ENCODE assay signal across 21 cellular contexts in the genomic region with DNA sequence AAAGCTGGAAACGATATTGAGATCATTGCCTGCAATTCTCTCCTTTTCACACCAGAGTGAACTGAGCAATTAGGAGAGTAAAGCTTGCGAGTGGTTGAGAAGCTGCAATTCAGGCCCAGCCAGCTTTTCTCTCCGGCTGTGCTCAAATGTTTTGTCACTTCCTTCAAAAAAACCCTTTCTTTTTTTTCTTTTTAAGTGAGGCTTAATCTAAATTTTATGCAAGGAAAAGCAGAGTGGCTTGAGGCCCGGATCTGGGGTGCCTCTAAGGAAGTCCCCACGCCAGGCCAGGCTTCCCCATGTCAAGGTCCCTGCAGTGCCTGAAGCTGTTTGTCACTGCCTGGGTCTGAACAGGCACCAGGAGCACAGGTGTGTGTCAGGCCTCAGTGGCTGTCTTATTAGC.
A peak's percentile ranks its signal among the peaks of the same experiment; 100 is the strongest.
DNase-seq lines count a peak whose midpoint lies in the region; ATAC-seq and TF ChIP-seq lines count a peak whose summit lies in the region.
"Had no signal": no experiment of that assay in that cellular context is flagged by ENCODE, and none has a peak within 500 bp of the region (broad histone marks: within the 10 kb centered on the region; RNA-seq: fewer than 3 reads in every experiment).

No MANE protein-coding gene starts in this region.

- H3T11ph ChIP-seq in H9 (ENCODE audit: low read length) = no peak overlapping the region

- H3K4ac ChIP-seq in H9 (ENCODE audit: low read depth, low read length) = no peak overlapping the region

- no peak for DNase-seq in natural killer cell treated with Interleukin-12 subunit alpha and Interleukin-12 subunit beta and Interleukin-15 and Interleukin-18, amount 100 ng/mL, for 72 hours (ENCODE audit: low spot score)
- no peak for DNase-seq in natural killer cell
- no peak for DNase-seq in H9
- DNase-seq in left kidney (ENCODE audit: low read depth, low spot score) = peak; percentile 36
- no peak for DNase-seq in type B pancreatic cell (ENCODE audit: extremely low spot score, unreplicated experiment)
- no peak for DNase-seq in cerebellum (ENCODE audit: low spot score)
- DNase-seq in medulla oblongata (ENCODE audit: extremely low spot score) = no peak
- DNase-seq: AML-193; BE2C; Caco-2; CD4-positive, CD25-positive, alpha-beta regulatory T cell; CD8-positive, alpha-beta T cell; DMS153; DND-41; GF-D8; HFFc6 had no signal

- no peak overlapping the region for H4K8ac ChIP-seq in H9 (replicated peaks; ENCODE audit: insufficient read length, low read depth, low read length)

- no peak overlapping the region for H2AK5ac ChIP-seq in H9 (ENCODE audit: insufficient read length, low read length)

- H3K79me1 ChIP-seq in H9 (ENCODE audit: insufficient read depth, low read depth, low read length, poor library complexity, severe bottlenecking) = no peaks in the 10 kb centered on the region

- H3K14ac ChIP-seq in H9 (ENCODE audit: insufficient read depth, low read length) = peak overlapping the region; percentile 55; the same call in 1 of the 2 replicates

- no peak overlapping the region for H2BK120ac ChIP-seq in H9 (ENCODE audit: low read depth, low read length, poor library complexity, severe bottlenecking)

- no peak overlapping the region for H3K9ac ChIP-seq in H9 (ENCODE audit: extremely low read depth, insufficient read length, low read length)

- no peak overlapping the region for H4K91ac ChIP-seq in H9 (ENCODE audit: insufficient read length, low read depth, low read length)

- no peak overlapping the region for H3K18ac ChIP-seq in H9 (ENCODE audit: insufficient read length, low read depth, low read length)

- no peaks in the 10 kb centered on the region for H3K36me3 Mint-ChIP-seq in natural killer cell treated with Interleukin-12 subunit alpha and Interleukin-12 subunit beta and Interleukin-15 and Interleukin-18, amount 100 ng/mL, for 72 hours
- H3K36me3 Mint-ChIP-seq in natural killer cell (no peaks in the 10 kb centered on the region), H9 (ENCODE audit: insufficient read depth in 1 of 3, low read depth in 3 of 3) (peaks cover 0 to 2% (median 0%) of the 10 kb centered on the region in 3 experiments; a peak in 2 of 7 replicates), type B pancreatic cell (no peaks in the 10 kb centered on the region)
- H3K36me3 Mint-ChIP-seq: CD4-positive, CD25-positive, alpha-beta regulatory T cell; CD8-positive, alpha-beta T cell had no signal

- H3K27me3 Mint-ChIP-seq in natural killer cell treated with Interleukin-12 subunit alpha and Interleukin-12 subunit beta and Interleukin-15 and Interleukin-18, amount 100 ng/mL, for 72 hours = no peaks in the 10 kb centered on the region
- H3K27me3 Mint-ChIP-seq in natural killer cell (ENCODE audit: low read depth in 2 of 2) (peaks cover 0 to 3% of the 10 kb centered on the region in 2 donors), H9 (ENCODE audit: low read depth) (peaks cover 9% of the 10 kb centered on the region), type B pancreatic cell (peaks cover 51% of the 10 kb centered on the region)
- H3K27me3 Mint-ChIP-seq: CD4-positive, CD25-positive, alpha-beta regulatory T cell had no signal

- no peaks in the 10 kb centered on the region for H4K20me1 ChIP-seq in H9 (ENCODE audit: control insufficient read depth, insufficient read depth, insufficient read length)

- no peak overlapping the region for H3K27ac ChIP-seq in H9 (ENCODE audit: insufficient read length, low read depth, low read length)
- H3K27ac ChIP-seq: 22Rv1, C4-2B had no signal

- no peak for TF ChIP-seq CTCF in natural killer cell (IDR thresholded peaks at IDR 0.05)
- TF ChIP-seq CTCF in H9 (conservative IDR thresholded peaks at IDR 0.05) = no peak
- no peak for TF ChIP-seq CTCF in type B pancreatic cell (conservative IDR thresholded peaks at IDR 0.05)

- H3K56ac ChIP-seq in H9 (ENCODE audit: insufficient read length, low read depth, low read length) = no peak overlapping the region

- no peaks in the 10 kb centered on the region for H3K4me1 Mint-ChIP-seq in natural killer cell treated with Interleukin-12 subunit alpha and Interleukin-12 subunit beta and Interleukin-15 and Interleukin-18, amount 100 ng/mL, for 72 hours (ENCODE audit: low read depth in 2 of 2)
- H3K4me1 Mint-ChIP-seq in natural killer cell (no peaks in the 10 kb centered on the region), H9 (no peaks in the 10 kb centered on the region), type B pancreatic cell (ENCODE audit: unreplicated experiment) (no peaks in the 10 kb centered on the region)
- H3K4me1 Mint-ChIP-seq: CD4-positive, CD25-positive, alpha-beta regulatory T cell; GM23338 had no signal

- H3K23me2 ChIP-seq in H9 (ENCODE audit: insufficient read length, low read depth, low read length, poor library complexity, severe bottlenecking) = no peaks in the 10 kb centered on the region

- no peak overlapping the region for H2AFZ ChIP-seq in H9 (ENCODE audit: low read length)
- H2AFZ ChIP-seq: GM23338 had no signal

- no peak overlapping the region for H3K23ac ChIP-seq in H9 (ENCODE audit: insufficient read length, low read depth, low read length)

- intact Hi-C loops in natural killer cell (cut with micrococcal nuclease) = no loop called here

- no peaks in the 10 kb centered on the region for H3K79me2 ChIP-seq in H9 (ENCODE audit: insufficient read depth, low read length)

- no peak overlapping the region for H3K4me2 ChIP-seq in H9 (ENCODE audit: insufficient read depth, insufficient read length, low read length)
- H3K4me2 ChIP-seq: GM23338 had no signal

- H2BK12ac ChIP-seq in H9 (ENCODE audit: insufficient read length, low read depth, low read length) = no peak overlapping the region

- H3K9me3 ChIP-seq in H9 (ENCODE audit: control insufficient read depth, low read depth, low read length) = no peaks in the 10 kb centered on the region
- H3K9me3 ChIP-seq: BE2C, Caco-2, HAP-1 had no signal

- no peak overlapping the region for H3K4me3 Mint-ChIP-seq in natural killer cell treated with Interleukin-12 subunit alpha and Interleukin-12 subunit beta and Interleukin-15 and Interleukin-18, amount 100 ng/mL, for 72 hours
- no peak overlapping the region for H3K4me3 Mint-ChIP-seq in natural killer cell
- no peak overlapping the region for H3K4me3 Mint-ChIP-seq in H9
- no peak overlapping the region for H3K4me3 Mint-ChIP-seq in type B pancreatic cell
- H3K4me3 Mint-ChIP-seq: CD4-positive, CD25-positive, alpha-beta regulatory T cell; CD8-positive, alpha-beta T cell; GM23338; HFFc6 had no signal

- ATAC-seq in natural killer cell treated with Interleukin-12 subunit alpha and Interleukin-12 subunit beta and Interleukin-15 and Interleukin-18, amount 100 ng/mL, for 72 hours = peak; percentile 24 to 44
- ATAC-seq in natural killer cell (no peak), HG03565 (IDR thresholded peaks at IDR 0.05; ENCODE audit: unreplicated experiment) (no peak)
- ATAC-seq: CD8-positive, alpha-beta T cell; GM23338 had no signal

- H3K4me1 ChIP-seq in H9 (ENCODE audit: insufficient read depth, low read length) = no peaks in the 10 kb centered on the region
- H3K4me1 ChIP-seq: BE2C, Caco-2, HAP-1 had no signal

- no peaks in the 10 kb centered on the region for H3K9me3 Mint-ChIP-seq in natural killer cell treated with Interleukin-12 subunit alpha and Interleukin-12 subunit beta and Interleukin-15 and Interleukin-18, amount 100 ng/mL, for 72 hours
- peaks cover 0 to 2% of the 10 kb centered on the region in 2 donors for H3K9me3 Mint-ChIP-seq in natural killer cell
- peaks cover 0 to 2% of the 10 kb centered on the region in 2 experiments; a peak in 1 of 5 replicates for H3K9me3 Mint-ChIP-seq in H9
- H3K9me3 Mint-ChIP-seq in type B pancreatic cell = no peaks in the 10 kb centered on the region
- H3K9me3 Mint-ChIP-seq: CD8-positive, alpha-beta T cell had no signal

- no peak overlapping the region for H2BK5ac ChIP-seq in H9 (ENCODE audit: insufficient read length, low read length)

- WGBS in H9 (ENCODE audit: extremely low coverage, insufficient read length, low lambda C conversion rate) = no CpG with 5 or more reads among the region's 5 CpGs

- H4K5ac ChIP-seq in H9 (ENCODE audit: insufficient read length, low read depth, low read length) = no peak overlapping the region

- no peak overlapping the region for H2BK20ac ChIP-seq in H9 (ENCODE audit: low read depth, low read length, poor library complexity, severe bottlenecking)

- H3K27ac Mint-ChIP-seq in natural killer cell treated with Interleukin-12 subunit alpha and Interleukin-12 subunit beta and Interleukin-15 and Interleukin-18, amount 100 ng/mL, for 72 hours = no peak overlapping the region
- no peak overlapping the region for H3K27ac Mint-ChIP-seq in natural killer cell
- H3K27ac Mint-ChIP-seq in H9 = no peak overlapping the region; a peak in 1 of 7 replicates
- H3K27ac Mint-ChIP-seq in type B pancreatic cell = peak overlapping the region; percentile 51
- H3K27ac Mint-ChIP-seq: CD4-positive, CD25-positive, alpha-beta regulatory T cell; CD8-positive, alpha-beta T cell; GM23338; HFFc6 had no signal

- H2BK15ac ChIP-seq in H9 (ENCODE audit: low read depth, low read length) = no peak overlapping the region

- H3K27me3 ChIP-seq in H9 (ENCODE audit: insufficient read depth, low read length) = no peaks in the 10 kb centered on the region
- H3K27me3 ChIP-seq: BE2C had no signal

Comparison
In these comparisons a context has a peak if more than half of its experiments do, and no peak if none do; other contexts are left out.
1. ATAC-seq: peak in natural killer cell treated with Interleukin-12 subunit alpha and Interleukin-12 subunit beta and Interleukin-15 and Interleukin-18, amount 100 ng/mL, for 72 hours (2 of 2); none in natural killer cell (0 of 3) and HG03565 (single experiment).